In genomic region chr19:45526971-45527370, GRCh38 we compare ENCODE assay signal across 19 cellular contexts. TPM values are rescaled to one million over a fixed set of nuclear protein-coding genes. Genes with fewer than 3 reads are reported as not detected.
"Had no signal": no experiment of that assay in that cellular context is flagged by ENCODE, and none has a peak within 500 bp of the region (broad histone marks: within the 10 kb centered on the region; RNA-seq: fewer than 3 reads in every experiment).

No MANE protein-coding gene starts in this region.

- ATAC-seq: activated CD8-positive, alpha-beta memory T cell treated with anti-CD3 and anti-CD28 coated beads, Interleukin-2, amount 10 ng/mL, durations not matched to agents 7 days and 5 days; naive thymus-derived CD4-positive, alpha-beta T cell; stimulated activated naive CD8-positive, alpha-beta T cell treated with anti-CD3 and anti-CD28 coated beads, Interleukin-15, Interleukin-2, amounts not matched to agents 100 U/mL and 50 U/mL, for 24 hours had no signal

- H3K9me3 ChIP-seq: upper lobe of right lung had no signal

- H3K27ac Mint-ChIP-seq: activated CD4-positive, alpha-beta memory T cell treated with anti-CD3 and anti-CD28 coated beads for 36 hours; activated CD8-positive, alpha-beta memory T cell treated with anti-CD3 and anti-CD28 coated beads, Interleukin-2, amount 10 ng/mL, durations not matched to agents 7 days and 5 days; T-helper 1 cell treated with Interleukin-12 subunit alpha and Interleukin-12 subunit beta and Interleukin-4 antibody, amounts not matched to agents 30 μg/mL and 1 μg/mL, for 36 hours had no signal

- H3K4me3 Mint-ChIP-seq: activated CD4-positive, alpha-beta memory T cell treated with anti-CD3 and anti-CD28 coated beads for 36 hours; activated CD8-positive, alpha-beta memory T cell treated with anti-CD3 and anti-CD28 coated beads, Interleukin-2, amount 10 ng/mL, durations not matched to agents 7 days and 5 days; dendritic cell treated with granulocyte-macrophage colony-stimulating factor and Interleukin-4, amounts not matched to agents 40 ng/mL and 50 ng/mL, for 4 days; immature natural killer cell; T-helper 1 cell treated with Interleukin-12 subunit alpha and Interleukin-12 subunit beta and Interleukin-4 antibody, amounts not matched to agents 30 μg/mL and 1 μg/mL, for 36 hours had no signal

- H3K27ac ChIP-seq: upper lobe of right lung had no signal

- DNase-seq: activated CD4-positive, alpha-beta memory T cell treated with anti-CD3 and anti-CD28 coated beads for 36 hours; activated CD4-positive, alpha-beta T cell treated with anti-CD3 and anti-CD28 coated beads for 48 hours; activated CD8-positive, alpha-beta memory T cell treated with anti-CD3 and anti-CD28 coated beads, Interleukin-2, amount 10 ng/mL, durations not matched to agents 7 days and 5 days; activated gamma-delta T cell treated with Interleukin-2 at 50 U/mL for 16 hours; activated T-cell treated with anti-CD3 and anti-CD28 coated beads for 4 hours; aorta; effector CD4-positive, alpha-beta T cell; foreskin keratinocyte; immature natural killer cell; naive thymus-derived CD4-positive, alpha-beta T cell; stimulated activated CD4-positive, alpha-beta T cell treated with anti-CD3 and anti-CD28 coated beads, Interleukin-4, amount 100 ng/mL, for 1 hour; stimulated activated naive CD8-positive, alpha-beta T cell treated with anti-CD3 and anti-CD28 coated beads, Interleukin-15, Interleukin-2, amounts not matched to agents 100 U/mL and 50 U/mL, for 24 hours had no signal

- H3K27me3 Mint-ChIP-seq: activated CD8-positive, alpha-beta memory T cell treated with anti-CD3 and anti-CD28 coated beads, Interleukin-2, amount 10 ng/mL, durations not matched to agents 7 days and 5 days; progenitor cell of endocrine pancreas had no signal

- H3K27me3 ChIP-seq: foreskin keratinocyte, upper lobe of right lung had no signal

- H3K4me1 ChIP-seq: upper lobe of right lung had no signal

- H3K9me3 Mint-ChIP-seq: activated naive CD4-positive, alpha-beta T cell treated with anti-CD3 and anti-CD28 coated beads, Interleukin-2, amount 50 U/mL, for 72 hours had no signal

- H3K4me3 ChIP-seq: lung, upper lobe of right lung had no signal

RNA-seq across cellular contexts. Expression of gene PPM1N, which starts 28.7 kb away (rescaled TPM):
- total RNA-seq: kidney epithelial cell, progenitor cell of endocrine pancreas had no signal
